Comparison of ENCODE assay signal across 8 cellular contexts in the genomic region with DNA sequence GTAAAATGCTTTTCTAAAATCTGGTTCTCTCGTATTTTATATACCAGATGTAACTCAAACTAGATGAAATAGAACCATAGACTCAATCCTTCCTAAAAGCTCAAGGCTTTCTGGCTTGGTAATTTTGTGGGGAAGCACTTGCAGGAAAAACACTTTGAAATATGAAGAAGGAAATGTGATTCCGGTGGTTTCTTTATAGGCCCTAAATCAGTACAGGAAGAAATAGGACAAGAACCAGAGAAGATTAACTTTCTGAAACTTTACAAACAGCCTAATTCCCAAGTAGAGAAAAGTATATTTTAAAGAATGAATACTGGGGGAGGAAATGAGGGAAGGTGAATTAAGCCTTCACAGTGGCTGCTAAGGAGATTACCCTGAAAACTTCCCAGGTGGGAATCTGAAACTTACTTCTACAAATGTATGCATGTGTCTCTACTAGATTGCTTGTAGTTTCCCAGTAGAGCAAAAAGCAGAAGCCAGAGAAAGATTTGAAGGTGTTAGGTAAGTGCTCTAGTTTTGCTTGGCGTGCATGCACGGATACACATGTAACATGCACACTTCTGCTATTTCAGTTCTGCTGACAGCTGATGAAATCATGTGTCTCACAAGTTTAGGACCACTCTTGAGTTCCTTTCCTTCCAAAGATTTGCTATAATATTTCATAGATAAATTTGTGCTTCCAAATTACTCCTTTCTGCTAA.
DNase-seq lines count a peak whose midpoint lies in the region; ATAC-seq and TF ChIP-seq lines count a peak whose summit lies in the region.

No MANE protein-coding gene starts in this region.

- H3K27ac ChIP-seq in OCI-LY3 (ENCODE audit: low read length) = peak overlapping the region; percentile 92

- no peak overlapping the region for H2AFZ ChIP-seq in OCI-LY3 (ENCODE audit: low read depth, low read length)

- no peaks in the 10 kb centered on the region for H3K9me3 ChIP-seq in OCI-LY3 (ENCODE audit: insufficient read depth, low read length)

- peak overlapping the region; percentile 53 for H3K4me3 ChIP-seq in OCI-LY3 (ENCODE audit: low read length)

- no peaks in the 10 kb centered on the region for H3K9me3 Mint-ChIP-seq in nephron
- no peaks in the 10 kb centered on the region for H3K9me3 Mint-ChIP-seq in activated T-helper 1 cell treated with anti-CD3 and anti-CD28 coated beads, Interleukin-12 subunit alpha, Interleukin-12 subunit beta, Interleukin-2, Interleukin-4 antibody, amounts not matched to agents 30 ng/mL and 10 ng/mL and 1 ng/mL, durations not matched to agents 14 hours and 24 hours and 36 hours

- H3K27ac Mint-ChIP-seq in nephron = peak overlapping the region; percentile 39 to 87 (median 77)
- no peak overlapping the region for H3K27ac Mint-ChIP-seq in activated T-helper 1 cell treated with anti-CD3 and anti-CD28 coated beads, Interleukin-12 subunit alpha, Interleukin-12 subunit beta, Interleukin-2, Interleukin-4 antibody, amounts not matched to agents 30 ng/mL and 10 ng/mL and 1 ng/mL, durations not matched to agents 14 hours and 24 hours and 36 hours

- no peak overlapping the region for H3K4me3 Mint-ChIP-seq in nephron
- no peak overlapping the region for H3K4me3 Mint-ChIP-seq in activated T-helper 1 cell treated with anti-CD3 and anti-CD28 coated beads, Interleukin-12 subunit alpha, Interleukin-12 subunit beta, Interleukin-2, Interleukin-4 antibody, amounts not matched to agents 30 ng/mL and 10 ng/mL and 1 ng/mL, durations not matched to agents 14 hours and 24 hours and 36 hours

- no peaks in the 10 kb centered on the region for H3K27me3 Mint-ChIP-seq in nephron (ENCODE audit: low read depth)
- no peaks in the 10 kb centered on the region for H3K27me3 Mint-ChIP-seq in activated T-helper 1 cell treated with anti-CD3 and anti-CD28 coated beads, Interleukin-12 subunit alpha, Interleukin-12 subunit beta, Interleukin-2, Interleukin-4 antibody, amounts not matched to agents 30 ng/mL and 10 ng/mL and 1 ng/mL, durations not matched to agents 14 hours and 24 hours and 36 hours (ENCODE audit: insufficient read depth)

- H4K20me1 ChIP-seq in OCI-LY3 (ENCODE audit: insufficient read depth, low read length) = peaks cover 17% of the 10 kb centered on the region

- TF ChIP-seq CTCF in OCI-LY3 (IDR thresholded peaks at IDR 0.05; ENCODE audit: low read depth, low read length) = no peak
- TF ChIP-seq CTCF in nephron (IDR thresholded peaks at IDR 0.05; ENCODE audit: unreplicated experiment in 3 of 3) = no peak

- no peaks in the 10 kb centered on the region for H3K36me3 ChIP-seq in OCI-LY3 (replicated peaks; ENCODE audit: low read depth, low read length)

- H3K9ac ChIP-seq in OCI-LY3 (ENCODE audit: low read length) = peak overlapping the region; percentile 53

- H3K27me3 ChIP-seq in OCI-LY3 (ENCODE audit: low read depth, low read length) = no peaks in the 10 kb centered on the region

- ATAC-seq in GM18861 (IDR thresholded peaks at IDR 0.05; ENCODE audit: unreplicated experiment) (peak; percentile 71), HG02798 (IDR thresholded peaks at IDR 0.05; ENCODE audit: poor library complexity, unreplicated experiment) (peak; percentile 89)

- H3K36me3 Mint-ChIP-seq in nephron (ENCODE audit: low read depth) = no peaks in the 10 kb centered on the region
- no peaks in the 10 kb centered on the region for H3K36me3 Mint-ChIP-seq in activated T-helper 1 cell treated with anti-CD3 and anti-CD28 coated beads, Interleukin-12 subunit alpha, Interleukin-12 subunit beta, Interleukin-2, Interleukin-4 antibody, amounts not matched to agents 30 ng/mL and 10 ng/mL and 1 ng/mL, durations not matched to agents 14 hours and 24 hours and 36 hours (ENCODE audit: low read depth)

- H3K79me2 ChIP-seq in OCI-LY3 (ENCODE audit: low read length) = peaks cover 71% of the 10 kb centered on the region

- DNase-seq in dedifferentiated amniotic fluid mesenchymal stem cell (ENCODE audit: extremely low spot score) (no peak), SW480 (ENCODE audit: low spot score) (no peak), dermis blood vessel endothelial cell (no peak)
- no peak for DNase-seq in activated T-helper 1 cell treated with anti-CD3 and anti-CD28 coated beads, Interleukin-12 subunit alpha, Interleukin-12 subunit beta, Interleukin-2, Interleukin-4 antibody, amounts not matched to agents 30 ng/mL and 10 ng/mL and 1 ng/mL, durations not matched to agents 14 hours and 24 hours and 36 hours (ENCODE audit: low spot score)

- H3K4me1 Mint-ChIP-seq in nephron = peaks cover 27% of the 10 kb centered on the region
- H3K4me1 Mint-ChIP-seq in activated T-helper 1 cell treated with anti-CD3 and anti-CD28 coated beads, Interleukin-12 subunit alpha, Interleukin-12 subunit beta, Interleukin-2, Interleukin-4 antibody, amounts not matched to agents 30 ng/mL and 10 ng/mL and 1 ng/mL, durations not matched to agents 14 hours and 24 hours and 36 hours (ENCODE audit: low read depth) = peaks cover 29% of the 10 kb centered on the region

- H3K4me1 ChIP-seq in OCI-LY3 (ENCODE audit: low read length) = peaks cover 52% of the 10 kb centered on the region

- H3K4me2 ChIP-seq in OCI-LY3 (ENCODE audit: low read length) = peak overlapping the region; percentile 83

- intact Hi-C loops in activated T-helper 1 cell treated with anti-CD3 and anti-CD28 coated beads, Interleukin-12 subunit alpha, Interleukin-12 subunit beta, Interleukin-2, Interleukin-4 antibody, amounts not matched to agents 30 ng/mL and 10 ng/mL and 1 ng/mL, durations not matched to agents 14 hours and 24 hours and 36 hours (cut with micrococcal nuclease) = no loop called here
